10 cellular contexts compared by ENCODE assay signal in genomic region chr10:69056129-69056528, GRCh38. TPM values are rescaled to one million over a fixed set of nuclear protein-coding genes. Genes with fewer than 3 reads are reported as not detected.
DNase-seq lines count a peak whose midpoint lies in the region; ATAC-seq, FAIRE-seq and TF ChIP-seq lines count a peak whose summit lies in the region.
"Had no signal": no experiment of that assay in that cellular context is flagged by ENCODE, and none has a peak within 500 bp of the region (broad histone marks: within the 10 kb centered on the region; RNA-seq: fewer than 3 reads in every experiment).

No MANE protein-coding gene starts in this region.

- no peaks in the 10 kb centered on the region for H4K20me1 ChIP-seq in OCI-LY3 (ENCODE audit: insufficient read depth, low read length)

- FAIRE-seq in small intestine (lab: Jason Lieb, UNC) (no peak), RCC 7860 (lab: Jason Lieb, UNC) (no peak)

- H3K4me2 ChIP-seq in OCI-LY3 (ENCODE audit: low read length), result peak overlapping the region; percentile 37

- H3K27ac ChIP-seq in OCI-LY3 (ENCODE audit: low read length), result no peak overlapping the region
- H3K27ac ChIP-seq in heart right ventricle, result peak overlapping the region in 9 of 10 donors; percentile 59 to 95 (median 77)
- H3K27ac ChIP-seq in small intestine (ENCODE audit: low read depth in 1 of 2, low read length in 1 of 2), result peak overlapping the region; percentile 30 to 75
- no peak overlapping the region for H3K27ac ChIP-seq in CD4-positive, alpha-beta memory T cell (ENCODE audit: low read depth, low read length)

- H3K4me1 Mint-ChIP-seq in CD4-positive, alpha-beta memory T cell, result peaks cover 8 to 46% (median 24%) of the 10 kb centered on the region in 4 donors

- ATAC-seq in GM18520 (IDR thresholded peaks at IDR 0.05; ENCODE audit: unreplicated experiment), result peak; percentile 37
- peak; percentile 32 to 61 (median 50) for ATAC-seq in heart right ventricle
- ATAC-seq in HG03139 (IDR thresholded peaks at IDR 0.05; ENCODE audit: unreplicated experiment), result no peak

- no peak overlapping the region for H2AFZ ChIP-seq in OCI-LY3 (ENCODE audit: low read depth, low read length)

- H3K4me3 ChIP-seq in OCI-LY3 (ENCODE audit: low read length) (no peak overlapping the region), heart right ventricle (peak overlapping the region in 1 of 10 donors; percentile 5), small intestine (ENCODE audit: low read depth in 1 of 2, low read length in 2 of 2) (no peak overlapping the region)
- no peak overlapping the region for H3K4me3 ChIP-seq in CD4-positive, alpha-beta memory T cell (ENCODE audit: low read length in 2 of 2)

- no peaks in the 10 kb centered on the region for H3K9me3 Mint-ChIP-seq in CD4-positive, alpha-beta memory T cell
- H3K9me3 Mint-ChIP-seq: neural crest cell had no signal

- intact Hi-C loops in heart right ventricle (cut with DNase I), result loop anchor here in 4 of 10 donors (5.0 kb wide), 1 partner anchor 36 kb away; no protein-coding TSS in a partner anchor
- intact Hi-C loops in CD4-positive, alpha-beta memory T cell (cut with micrococcal nuclease), result no loop called here

- H3K27me3 Mint-ChIP-seq in CD4-positive, alpha-beta memory T cell, result no peaks in the 10 kb centered on the region

- peak overlapping the region in 1 of 8 donors; percentile 14 for H3K4me3 Mint-ChIP-seq in CD4-positive, alpha-beta memory T cell
- H3K4me3 Mint-ChIP-seq: neural crest cell had no signal

- no peak overlapping the region for H3K9ac ChIP-seq in OCI-LY3 (ENCODE audit: low read length)

- WGBS in heart right ventricle, 2 donors, result 49 to 53% methylated on average over 7 of the region's 7 CpGs
- 40 to 47% (median 47%) methylated on average over 6 to 7 of the region's 7 CpGs for WGBS in small intestine, 3 donors

- peak overlapping the region in 3 of 7 donors; percentile 29 to 77 (median 75) for H3K27ac Mint-ChIP-seq in CD4-positive, alpha-beta memory T cell

- DNase-seq in heart right ventricle, result no peak
- no peak for DNase-seq in small intestine
- no peak for DNase-seq in RCC 7860 (ENCODE audit: low spot score)
- DNase-seq in DMS153 (lab: John Stamatoyannopoulos, UW), result no peak
- DNase-seq in CD4-positive, alpha-beta memory T cell, result no peak
- DNase-seq: NCI-H1092 treated with DMSO at 0.1 percent for 48 hours had no signal

- H3K79me2 ChIP-seq in OCI-LY3 (ENCODE audit: low read length), result no peaks in the 10 kb centered on the region

- TF ChIP-seq CTCF in OCI-LY3 (IDR thresholded peaks at IDR 0.05; ENCODE audit: low read depth, low read length), result no peak
- no peak for TF ChIP-seq CTCF in heart right ventricle (IDR thresholded peaks at IDR 0.05)

- no peaks in the 10 kb centered on the region for H3K27me3 ChIP-seq in OCI-LY3 (ENCODE audit: low read depth, low read length)
- H3K27me3 ChIP-seq in heart right ventricle, result no peaks in the 10 kb centered on the region
- no peaks in the 10 kb centered on the region for H3K27me3 ChIP-seq in small intestine (ENCODE audit: control insufficient read depth in 2 of 2, insufficient read depth in 2 of 2, low read length in 2 of 2)
- H3K27me3 ChIP-seq in CD4-positive, alpha-beta memory T cell (ENCODE audit: insufficient read depth, low read length), result no peaks in the 10 kb centered on the region

- H3K36me3 ChIP-seq in OCI-LY3 (replicated peaks; ENCODE audit: low read depth, low read length), result no peaks in the 10 kb centered on the region
- H3K36me3 ChIP-seq in heart right ventricle, result no peaks in the 10 kb centered on the region
- H3K36me3 ChIP-seq in small intestine (ENCODE audit: control insufficient read depth in 2 of 2, insufficient read depth in 2 of 2, low read length in 2 of 2), result no peaks in the 10 kb centered on the region
- H3K36me3 ChIP-seq in CD4-positive, alpha-beta memory T cell (ENCODE audit: insufficient read depth, low read length), result no peaks in the 10 kb centered on the region

- H3K4me1 ChIP-seq in OCI-LY3 (ENCODE audit: low read length), result peaks cover 58% of the 10 kb centered on the region
- peaks cover 0 to 96% (median 38%) of the 10 kb centered on the region in 9 donors for H3K4me1 ChIP-seq in heart right ventricle
- H3K4me1 ChIP-seq in small intestine (ENCODE audit: control insufficient read depth in 2 of 2, insufficient read depth in 1 of 2, low read depth in 1 of 2, low read length in 1 of 2), result no peaks in the 10 kb centered on the region
- H3K4me1 ChIP-seq in CD4-positive, alpha-beta memory T cell (ENCODE audit: insufficient read depth, low read length), result peaks cover 34% of the 10 kb centered on the region

- CTCF ChIA-PET in CD4-positive, alpha-beta memory T cell (lab: Charles Lee; ENCODE audit: partially characterized antibody), result interaction anchor here (1.3 kb wide), 1 partner anchor 36 kb away, joined by 3 read pairs; no protein-coding TSS in a partner anchor

- no peaks in the 10 kb centered on the region for H3K9me3 ChIP-seq in OCI-LY3 (ENCODE audit: insufficient read depth, low read length)
- no peaks in the 10 kb centered on the region for H3K9me3 ChIP-seq in heart right ventricle
- H3K9me3 ChIP-seq in small intestine (ENCODE audit: control insufficient read depth, low read depth), result no peaks in the 10 kb centered on the region
- H3K9me3 ChIP-seq in CD4-positive, alpha-beta memory T cell (ENCODE audit: control insufficient read depth in 1 of 2, low read length in 2 of 2), result no peaks in the 10 kb centered on the region

- POLR2A ChIA-PET in CD4-positive, alpha-beta memory T cell (lab: Charles Lee; ENCODE audit: partially characterized antibody), result interaction anchor here (1.1 to 2.4 kb wide), 2 partner anchors 10 to 32 kb away, joined by 3 to 9 read pairs; partner anchors contain the start of gene SRGN

- no peaks in the 10 kb centered on the region for H3K36me3 Mint-ChIP-seq in CD4-positive, alpha-beta memory T cell

RNA-seq across cellular contexts. Expression of gene SRGN, which starts 31.8 kb away (rescaled TPM):
- 100 to 1,000 TPM in 1 of 10 donors, 10 to 100 TPM in 9; 30.0 to 156 (median 51.8) TPM for total RNA-seq in heart right ventricle
- polyA plus RNA-seq in heart right ventricle (10 to 100 TPM; 23.1 to 99.2 TPM), small intestine (100 to 1,000 TPM in 1 of 3 donors, 10 to 100 TPM in 1, 1 to 10 TPM in 1; 8.1 to 155 (median 25.4) TPM)
- total RNA-seq in CD4-positive, alpha-beta memory T cell, result 100 to 1,000 TPM; 122 to 133 TPM
- 100 to 1,000 TPM; 168 to 298 TPM for polyA plus RNA-seq in CD4-positive, alpha-beta memory T cell
- total RNA-seq: neural crest cell had no signal

Comparison
In these comparisons a context has a peak if more than half of its experiments do, and no peak if none do; other contexts are left out.
1. H3K27ac ChIP-seq: peak in heart right ventricle (9 of 10) and small intestine (2 of 2); none in OCI-LY3 (single experiment) and CD4-positive, alpha-beta memory T cell (single experiment).